In genomic region chr1:155012760-155013602, GRCh38 we compare ENCODE assay signal across 9 cellular contexts. TPM values are rescaled to one million over a fixed set of nuclear protein-coding genes. Genes with fewer than 3 reads are reported as not detected.
DNase-seq lines count a peak whose midpoint lies in the region; ATAC-seq and TF ChIP-seq lines count a peak whose summit lies in the region.
"Had no signal": no experiment of that assay in that cellular context is flagged by ENCODE, and none has a peak within 500 bp of the region (broad histone marks: within the 10 kb centered on the region; RNA-seq: fewer than 3 reads in every experiment).

No MANE protein-coding gene starts in this region.

- no peak for ATAC-seq in HG02938 (IDR thresholded peaks at IDR 0.05; ENCODE audit: unreplicated experiment)
- no peak for ATAC-seq in GM19023 (IDR thresholded peaks at IDR 0.05; ENCODE audit: unreplicated experiment)

- H3K4me3 Mint-ChIP-seq in neural crest cell = peak overlapping the region; percentile 25
- H3K4me3 Mint-ChIP-seq in endodermal cell = no peak overlapping the region

- no peak overlapping the region for H2AFZ ChIP-seq in KMS-11 (ENCODE audit: low read depth)

- peaks cover 92 to 100% (median 99%) of the 10 kb centered on the region in 10 experiments for H3K4me1 ChIP-seq in BLaER1 treated with 17β-estradiol and CSF1 and Interleukin-3, amounts not matched to agents 10 nM and 100 nM
- H3K4me1 ChIP-seq in KMS-11 (ENCODE audit: low read depth, poor library complexity, severe bottlenecking) (peaks cover 23% of the 10 kb centered on the region), endodermal cell (ENCODE audit: control insufficient read depth, insufficient read depth, low read length) (no peaks in the 10 kb centered on the region)

- peaks cover 12 to 48% (median 18%) of the 10 kb centered on the region in 11 experiments; a peak in 17 of 22 replicates for H3K36me3 ChIP-seq in BLaER1 treated with 17β-estradiol and CSF1 and Interleukin-3, amounts not matched to agents 10 nM and 100 nM
- H3K36me3 ChIP-seq in KMS-11 (ENCODE audit: insufficient read depth) (peaks cover 7% of the 10 kb centered on the region; the same call in 1 of the 2 replicates), endodermal cell (ENCODE audit: control insufficient read depth, insufficient read depth, low read length) (peaks cover 10% of the 10 kb centered on the region)

- 93 to 95% methylated on average over 2 to 3 of the region's 3 CpGs for WGBS in endodermal cell (ENCODE audit: insufficient coverage in 1 of 2, insufficient read length in 1 of 2), 2 experiments

- H3K4me3 ChIP-seq in BLaER1 treated with 17β-estradiol and CSF1 and Interleukin-3, amounts not matched to agents 10 nM and 100 nM = peak overlapping the region in 3 of 10 experiments; percentile 11 to 96 (median 18); a peak in 3 of 20 replicates
- H3K4me3 ChIP-seq in KMS-11 (IDR thresholded peaks at IDR 0.05; ENCODE audit: insufficient read depth, low read depth, low read length) (no peak overlapping the region), endodermal cell (ENCODE audit: low read length) (no peak overlapping the region)

- TF ChIP-seq CTCF in KMS-11 (conservative IDR thresholded peaks at IDR 0.05; ENCODE audit: low read depth, low read length) = no peak
- no peak for TF ChIP-seq CTCF in neural crest cell (conservative IDR thresholded peaks at IDR 0.05)
- TF ChIP-seq CTCF in endodermal cell (conservative IDR thresholded peaks at IDR 0.05) = no peak

- peaks cover 6% of the 10 kb centered on the region; the same call in 1 of the 2 replicates for H3K79me2 ChIP-seq in KMS-11 (ENCODE audit: insufficient read depth, low read depth)

- H4K20me1 ChIP-seq in BLaER1 treated with 17β-estradiol and CSF1 and Interleukin-3, amounts not matched to agents 10 nM and 100 nM = peaks cover 0 to 52% (median 11%) of the 10 kb centered on the region in 11 experiments; a peak in 11 of 22 replicates
- H4K20me1 ChIP-seq in KMS-11 (ENCODE audit: insufficient read depth) = no peaks in the 10 kb centered on the region

- H3K4me1 Mint-ChIP-seq in neural crest cell = peaks cover 14% of the 10 kb centered on the region
- peaks cover 14% of the 10 kb centered on the region for H3K4me1 Mint-ChIP-seq in endodermal cell

- H3K27ac ChIP-seq in BLaER1 treated with 17β-estradiol and CSF1 and Interleukin-3, amounts not matched to agents 10 nM and 100 nM = peak overlapping the region in 10 of 11 experiments; percentile 3 to 93 (median 69); a peak in 16 of 22 replicates
- H3K27ac ChIP-seq in KMS-11 = peak overlapping the region; percentile 11; the same call in 1 of the 2 replicates
- H3K27ac ChIP-seq in caudate nucleus (ENCODE audit: low read depth, low read length) = peak overlapping the region; percentile 60
- no peak overlapping the region for H3K27ac ChIP-seq in endodermal cell (ENCODE audit: low read depth, low read length)

- H3K36me3 Mint-ChIP-seq in neural crest cell (ENCODE audit: low read depth) (no peaks in the 10 kb centered on the region), endodermal cell (ENCODE audit: low read depth) (peaks cover 14% of the 10 kb centered on the region)

- peak overlapping the region; percentile 12 for H3K27ac Mint-ChIP-seq in neural crest cell (ENCODE audit: unreplicated experiment)
- H3K27ac Mint-ChIP-seq in endodermal cell = no peak overlapping the region

- H3K9me3 Mint-ChIP-seq in neural crest cell (no peaks in the 10 kb centered on the region), endodermal cell (no peaks in the 10 kb centered on the region)

- peak overlapping the region in 6 of 11 experiments; percentile 13 to 97 (median 32); a peak in 10 of 22 replicates for H3K9ac ChIP-seq in BLaER1 treated with 17β-estradiol and CSF1 and Interleukin-3, amounts not matched to agents 10 nM and 100 nM
- no peak overlapping the region for H3K9ac ChIP-seq in KMS-11
- H3K9ac ChIP-seq in endodermal cell (ENCODE audit: extremely low read depth, low read length, poor library complexity, severe bottlenecking) = no peak overlapping the region

- DNase-seq in caudate nucleus (lab: John Stamatoyannopoulos, UW) (no peak), neural crest cell (ENCODE audit: low read depth, low spot score) (no peak), endodermal cell (no peak), superior temporal gyrus (ENCODE audit: extremely low spot score) (no peak)

- no peaks in the 10 kb centered on the region for H3K9me3 ChIP-seq in BLaER1 treated with 17β-estradiol and CSF1 and Interleukin-3, amounts not matched to agents 10 nM and 100 nM (replicated peaks in 1 of 11)
- no peaks in the 10 kb centered on the region for H3K9me3 ChIP-seq in endodermal cell (ENCODE audit: control insufficient read depth, low read length)

- H3K27me3 ChIP-seq in BLaER1 treated with 17β-estradiol and CSF1 and Interleukin-3, amounts not matched to agents 10 nM and 100 nM = no peaks in the 10 kb centered on the region
- no peaks in the 10 kb centered on the region for H3K27me3 ChIP-seq in KMS-11 (ENCODE audit: insufficient read depth, low read depth)
- H3K27me3 ChIP-seq in endodermal cell (ENCODE audit: control insufficient read depth, insufficient read depth, low read length, poor library complexity, severe bottlenecking) = no peaks in the 10 kb centered on the region

- H3K4me2 ChIP-seq in BLaER1 treated with 17β-estradiol and CSF1 and Interleukin-3, amounts not matched to agents 10 nM and 100 nM = peak overlapping the region; percentile 95 to 100 (median 98)
- no peak overlapping the region for H3K4me2 ChIP-seq in KMS-11

- no peaks in the 10 kb centered on the region for H3K27me3 Mint-ChIP-seq in neural crest cell (ENCODE audit: low read depth)
- no peaks in the 10 kb centered on the region for H3K27me3 Mint-ChIP-seq in endodermal cell (ENCODE audit: insufficient read depth)

RNA-seq across cellular contexts. Expression of gene ZBTB7B, which starts 10.4 kb away (rescaled TPM):
- total RNA-seq in neural crest cell = 5.9 and 6.9 TPM in 2 replicates
- total RNA-seq in endodermal cell = 10 to 100 TPM; 21.2 to 23.3 TPM
- polyA plus RNA-seq in endodermal cell (2013, experiment 1 of 2) = 7.4 TPM
- polyA plus RNA-seq in endodermal cell (2013, experiment 2 of 2) = 7.0 TPM

RNA-seq across cellular contexts. Expression of gene LENEP, which starts 19.6 kb away (rescaled TPM):
- total RNA-seq in neural crest cell (1.9 and 2.5 TPM in 2 replicates), endodermal cell (1 to 10 TPM in 1 of 2 donors, not detected in 1; 2.0 TPM)
- polyA plus RNA-seq in endodermal cell (2013, experiment 1 of 2) = not detected
- not detected for polyA plus RNA-seq in endodermal cell (2013, experiment 2 of 2)
- total RNA-seq: epithelial cell of proximal tubule had no signal

RNA-seq across cellular contexts. Expression of gene DCST2, which starts 20.6 kb away (rescaled TPM):
- total RNA-seq in neural crest cell = 1.3 and 3.4 TPM in 2 replicates
- total RNA-seq in endodermal cell = 1 to 10 TPM in 1 of 2 donors, under 1 TPM in 1; 0.44 to 2.0 TPM
- 4.1 TPM for polyA plus RNA-seq in endodermal cell (2013, experiment 1 of 2)
- polyA plus RNA-seq in endodermal cell (2013, experiment 2 of 2) = 3.4 TPM

RNA-seq across cellular contexts. Expression of gene DCST1, which starts 20.6 kb away (rescaled TPM):
- total RNA-seq in neural crest cell (not detected in 2 replicates), endodermal cell (not detected)
- not detected for polyA plus RNA-seq in endodermal cell (2013, experiment 1 of 2)
- polyA plus RNA-seq in endodermal cell (2013, experiment 2 of 2) = not detected
- total RNA-seq: epithelial cell of proximal tubule had no signal

RNA-seq across cellular contexts. Expression of gene FLAD1, which starts 29.8 kb away (rescaled TPM):
- total RNA-seq in neural crest cell (76.3 and 81.9 TPM in 2 replicates), endodermal cell (10 to 100 TPM; 61.9 to 65.0 TPM)
- polyA plus RNA-seq in endodermal cell (2013, experiment 1 of 2) = 54.8 TPM
- 47.4 TPM for polyA plus RNA-seq in endodermal cell (2013, experiment 2 of 2)

Comparison
In these comparisons a context has a peak if more than half of its experiments do, and no peak if none do; other contexts are left out.
1. H3K9ac ChIP-seq: peak in BLaER1 treated with 17β-estradiol and CSF1 and Interleukin-3, amounts not matched to agents 10 nM and 100 nM (6 of 11); none in KMS-11 (single experiment) and endodermal cell (single experiment).